9 cellular contexts compared by ENCODE assay signal in genomic region chr7:1811850-1812692, GRCh38.
DNase-seq lines count a peak whose midpoint lies in the region; ATAC-seq and TF ChIP-seq lines count a peak whose summit lies in the region.
"Had no signal": no experiment of that assay in that cellular context is flagged by ENCODE, and none has a peak within 500 bp of the region (broad histone marks: within the 10 kb centered on the region; RNA-seq: fewer than 3 reads in every experiment).

No MANE protein-coding gene starts in this region.

- H3K9me3 ChIP-seq in endodermal cell (ENCODE audit: control insufficient read depth, low read length), result no peaks in the 10 kb centered on the region
- no peaks in the 10 kb centered on the region for H3K9me3 ChIP-seq in sigmoid colon
- no peaks in the 10 kb centered on the region for H3K9me3 ChIP-seq in prostate gland
- H3K9me3 ChIP-seq in gastroesophageal sphincter, result no peaks in the 10 kb centered on the region
- H3K9me3 ChIP-seq in Peyer's patch, result no peaks in the 10 kb centered on the region

- no peak overlapping the region for H3K9ac ChIP-seq in endodermal cell (ENCODE audit: extremely low read depth, low read length, poor library complexity, severe bottlenecking)

- H3K4me1 ChIP-seq in endodermal cell (ENCODE audit: control insufficient read depth, insufficient read depth, low read length) (no peaks in the 10 kb centered on the region), sigmoid colon (peaks cover 0 to 17% (median 10%) of the 10 kb centered on the region in 4 donors), prostate gland (replicated peaks) (peaks cover 9% of the 10 kb centered on the region), gastroesophageal sphincter (peaks cover 0 to 26% (median 0%) of the 10 kb centered on the region in 3 donors), Peyer's patch (no peaks in the 10 kb centered on the region)

- no peak overlapping the region for H3K27ac Mint-ChIP-seq in endodermal cell

- no peak overlapping the region for H3K4me3 Mint-ChIP-seq in endodermal cell

- DNase-seq in NCI-H2107 (lab: John Stamatoyannopoulos, UW) (peak; percentile 19), NCI-H2107 treated with DMSO at 0.1 percent for 48 hours (lab: John Stamatoyannopoulos, UW; ENCODE audit: unreplicated experiment) (no peak), NCI-H460 (ENCODE audit: extremely low read depth, low read depth) (peak; percentile 1), endodermal cell (peak; percentile 77), sigmoid colon (peak; percentile 42), prostate gland (ENCODE audit: low spot score) (no peak), Peyer's patch (no peak)
- DNase-seq: AML-193 had no signal

- TF ChIP-seq CTCF in endodermal cell (conservative IDR thresholded peaks at IDR 0.05), result peak; percentile 75
- no peak for TF ChIP-seq CTCF in sigmoid colon (IDR thresholded peaks at IDR 0.05)
- peak in 2 of 4 experiments; percentile 18 to 20 for TF ChIP-seq CTCF in prostate gland (IDR thresholded peaks at IDR 0.05)
- TF ChIP-seq CTCF in gastroesophageal sphincter (IDR thresholded peaks at IDR 0.05), result peak in 1 of 4 experiments; percentile 44
- peak in 1 of 6 experiments; percentile 5 for TF ChIP-seq CTCF in Peyer's patch (IDR thresholded peaks at IDR 0.05)

- H3K4me1 Mint-ChIP-seq in endodermal cell, result no peaks in the 10 kb centered on the region

- H3K27me3 Mint-ChIP-seq in endodermal cell (ENCODE audit: insufficient read depth), result no peaks in the 10 kb centered on the region

- 80 to 82% methylated on average over 11 to 13 of the region's 13 CpGs for WGBS in endodermal cell (ENCODE audit: insufficient coverage in 1 of 2, insufficient read length in 1 of 2), 2 experiments
- WGBS in sigmoid colon, 2 donors, result 28 to 61% methylated on average over 13 of the region's 13 CpGs
- 16% methylated on average over 13 of the region's 13 CpGs for WGBS in prostate gland
- 17 to 27% methylated on average over 2 to 5 of the region's 13 CpGs for WGBS in gastroesophageal sphincter (ENCODE audit: low coverage in 1 of 2), 2 donors

- TF ChIP-seq POLR2A in sigmoid colon (IDR thresholded peaks at IDR 0.05), result no peak
- TF ChIP-seq POLR2A in prostate gland (IDR thresholded peaks at IDR 0.05), result no peak
- TF ChIP-seq POLR2A in gastroesophageal sphincter (IDR thresholded peaks at IDR 0.05), result no peak
- TF ChIP-seq POLR2A in Peyer's patch (IDR thresholded peaks at IDR 0.05), result no peak

- ATAC-seq in gastroesophageal sphincter, result no peak

- H3K36me3 Mint-ChIP-seq in endodermal cell (ENCODE audit: low read depth), result peaks cover 3% of the 10 kb centered on the region

- H3K4me3 ChIP-seq in endodermal cell (ENCODE audit: low read length) (no peak overlapping the region), sigmoid colon (no peak overlapping the region), prostate gland (no peak overlapping the region), gastroesophageal sphincter (no peak overlapping the region), Peyer's patch (no peak overlapping the region)

- H3K36me3 ChIP-seq in endodermal cell (ENCODE audit: control insufficient read depth, insufficient read depth, low read length), result no peaks in the 10 kb centered on the region
- no peaks in the 10 kb centered on the region for H3K36me3 ChIP-seq in sigmoid colon
- no peaks in the 10 kb centered on the region for H3K36me3 ChIP-seq in prostate gland
- H3K36me3 ChIP-seq in gastroesophageal sphincter, result peaks cover 0 to 21% of the 10 kb centered on the region in 2 donors
- H3K36me3 ChIP-seq in Peyer's patch, result no peaks in the 10 kb centered on the region

- intact Hi-C loops in sigmoid colon (cut with DNase I) (loop anchor here (10.0 kb wide), 1 partner anchor 393 kb away; no protein-coding TSS in a partner anchor), prostate gland (cut with DNase I) (no loop called here)

- no peaks in the 10 kb centered on the region for H3K9me3 Mint-ChIP-seq in endodermal cell

- H3K27me3 ChIP-seq in endodermal cell (ENCODE audit: control insufficient read depth, insufficient read depth, low read length, poor library complexity, severe bottlenecking) (no peaks in the 10 kb centered on the region), sigmoid colon (peaks cover 0 to 4% (median 0%) of the 10 kb centered on the region in 3 donors), prostate gland (replicated peaks; ENCODE audit: insufficient read depth) (no peaks in the 10 kb centered on the region), gastroesophageal sphincter (peaks cover 4% of the 10 kb centered on the region), Peyer's patch (no peaks in the 10 kb centered on the region)

- H3K27ac ChIP-seq in endodermal cell (ENCODE audit: low read depth, low read length), result no peak overlapping the region
- no peak overlapping the region for H3K27ac ChIP-seq in sigmoid colon
- H3K27ac ChIP-seq in prostate gland, result no peak overlapping the region
- no peak overlapping the region for H3K27ac ChIP-seq in gastroesophageal sphincter
- H3K27ac ChIP-seq in Peyer's patch, result no peak overlapping the region

- TF ChIP-seq EP300 in sigmoid colon (IDR thresholded peaks at IDR 0.05) (no peak), gastroesophageal sphincter (IDR thresholded peaks at IDR 0.05) (no peak)

Comparison
In these comparisons a context has a peak if more than half of its experiments do, and no peak if none do; other contexts are left out.
1. DNase-seq: peak in NCI-H2107 (single experiment), NCI-H460 (single experiment), endodermal cell (single experiment) and sigmoid colon (single experiment); none in NCI-H2107 treated with DMSO at 0.1 percent for 48 hours (single experiment), prostate gland (single experiment) and Peyer's patch (0 of 3).